9 cellular contexts compared by ENCODE assay signal in the genomic region with DNA sequence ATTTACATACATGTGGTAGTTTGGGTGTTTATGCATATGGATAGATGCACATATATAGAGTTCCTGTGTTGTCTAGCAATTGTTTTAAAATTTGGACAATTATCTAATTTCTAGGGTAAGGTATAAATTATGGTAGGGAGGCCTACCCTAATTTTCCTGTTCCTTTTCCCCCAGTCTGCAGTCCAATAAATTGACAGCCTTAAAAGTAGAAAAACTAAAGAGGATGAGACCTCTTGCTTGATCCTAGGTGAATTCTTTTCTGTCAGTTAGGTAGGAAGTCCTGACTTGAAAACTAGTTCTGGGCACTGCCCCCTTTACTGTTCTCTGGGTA. TPM values are rescaled to one million over a fixed set of nuclear protein-coding genes. Genes with fewer than 3 reads are reported as not detected.
DNase-seq lines count a peak whose midpoint lies in the region; ATAC-seq, FAIRE-seq and TF ChIP-seq lines count a peak whose summit lies in the region.
"Had no signal": no experiment of that assay in that cellular context is flagged by ENCODE, and none has a peak within 500 bp of the region (broad histone marks: within the 10 kb centered on the region; RNA-seq: fewer than 3 reads in every experiment).

No MANE protein-coding gene starts in this region.

- no peak for TF ChIP-seq CTCF in heart right ventricle (IDR thresholded peaks at IDR 0.05)
- no peak for TF ChIP-seq CTCF in GM12878 (IDR thresholded peaks at IDR 0.05 in 2 of 3, conservative IDR thresholded peaks at IDR 0.05 in 1 of 3; ENCODE audit: control insufficient read depth in 2 of 3, extremely low read depth in 1 of 3, insufficient read depth in 1 of 3, low read depth in 3 of 3, low read length in 3 of 3)
- TF ChIP-seq CTCF in vagina (IDR thresholded peaks at IDR 0.05): no peak
- no peak for TF ChIP-seq CTCF in mucosa of descending colon (IDR thresholded peaks at IDR 0.05)

- ATAC-seq in heart right ventricle (no peak), Right ventricle myocardium inferior (no peak), GM12878 (no peak), naive B cell (ENCODE audit: low read depth in 2 of 2) (no peak), mucosa of descending colon (no peak)

- FAIRE-seq in GM12878 (lab: Jason Lieb, UNC): no peak

- H3K4me2 ChIP-seq in GM12878 (ENCODE audit: control insufficient read depth, insufficient read depth): peak overlapping the region; percentile 91

- H3K9me3 ChIP-seq in heart right ventricle (no peaks in the 10 kb centered on the region), GM12878 (replicated peaks; ENCODE audit: control insufficient read depth, insufficient read depth, low read length) (no peaks in the 10 kb centered on the region), vagina (no peaks in the 10 kb centered on the region), mucosa of descending colon (no peaks in the 10 kb centered on the region)

- in situ Hi-C loops in GM12878 (cut with MboI): loop anchor here (5.0 kb wide), 1 partner anchor 158 kb away; no protein-coding TSS in a partner anchor

- BruUV-seq in GM12878 (replicated peaks; lab: Mats Ljungman, UMichigan): no TSS peak

- H3K36me3 Mint-ChIP-seq in naive B cell: peaks cover 17 to 27% of the 10 kb centered on the region in 2 donors

- H4K20me1 ChIP-seq in GM12878 (ENCODE audit: control insufficient read depth, insufficient read depth): no peaks in the 10 kb centered on the region

- no peaks in the 10 kb centered on the region for H3K9me3 Mint-ChIP-seq in naive B cell

- peaks cover 51% of the 10 kb centered on the region for H3K79me2 ChIP-seq in GM12878 (ENCODE audit: control insufficient read depth, insufficient read depth, low read length)

- TF ChIP-seq POLR2A in GM12878 (IDR thresholded peaks at IDR 0.05; ENCODE audit: low read depth, low read length): no peak
- TF ChIP-seq POLR2A in vagina (IDR thresholded peaks at IDR 0.05): no peak

- POLR2A ChIA-PET in GM12878 (lab: Charles Lee): interaction anchor here (0.7 to 5.0 kb wide), 14 partner anchors 10 to 1159 kb away, joined by 3 to 93 read pairs (median 6); partner anchors contain the start of genes BORCS5 and CREBL2

- RAD21 ChIA-PET in GM12878 (lab: Charles Lee; ENCODE audit: unreplicated experiment): interaction anchor here (0.8 to 4.3 kb wide), 14 partner anchors 10 to 357 kb away, joined by 3 to 101 read pairs (median 8); partner anchors contain the start of gene BORCS5

- peak overlapping the region; percentile 95 to 98 (median 98) for H3K27ac Mint-ChIP-seq in naive B cell

- no peak for DNase-seq in heart right ventricle
- no peak for DNase-seq in Right ventricle myocardium inferior (ENCODE audit: missing footprints)
- no peak for DNase-seq in GM12878 (ENCODE audit: low read depth, low spot score)
- no peak for DNase-seq in naive B cell
- DNase-seq in vagina (ENCODE audit: extremely low spot score in 2 of 2): no peak
- DNase-seq in NCI-H345 (lab: John Stamatoyannopoulos, UW): no peak
- no peak for DNase-seq in mucosa of descending colon
- no peak for DNase-seq in cerebellar nuclear complex (lab: John Stamatoyannopoulos, UW)
- DNase-seq: NCI-H1092 had no signal

- H3K27ac ChIP-seq in heart right ventricle (peak overlapping the region; percentile 99 to 100 (median 100)), GM12878 (ENCODE audit: control insufficient read depth, insufficient read depth) (peak overlapping the region; percentile 97), vagina (peak overlapping the region; percentile 100)

- no peaks in the 10 kb centered on the region for H3K27me3 ChIP-seq in heart right ventricle
- H3K27me3 ChIP-seq in GM12878 (replicated peaks in 1 of 2; ENCODE audit: control insufficient read depth in 2 of 2, insufficient read depth in 2 of 2, low read length in 1 of 2): no peaks in the 10 kb centered on the region
- H3K27me3 ChIP-seq in vagina: no peaks in the 10 kb centered on the region

- peak overlapping the region; percentile 76 for H2AFZ ChIP-seq in GM12878 (ENCODE audit: control insufficient read depth, low read depth, low read length)

- CTCF ChIA-PET in GM12878 (lab: Yijun Ruan, JAX): interaction anchor here (0.9 to 4.2 kb wide), 12 partner anchors 12 to 338 kb away, joined by 3 to 83 read pairs (median 6); partner anchors contain the start of gene DDX47

- intact Hi-C loops in heart right ventricle (cut with DNase I) (loop anchor here in 5 of 10 donors (1.0 to 5.0 kb wide), 5 partner anchors 19 to 153 kb away; partner anchors contain the start of genes APOLD1 (in 2 of the 5), DUSP16 (in 2 of the 5), CREBL2 (in 1 of the 5) and GPR19 (in 1 of the 5)), Right ventricle myocardium inferior (cut with DNase I) (loop anchor here (5.0 kb wide), 1 partner anchor 103 kb away; the partner anchor contains the start of gene CREBL2), GM12878 (cut with micrococcal nuclease; ENCODE audit: unreplicated experiment) (loop anchor here (1.0 to 5.0 kb wide), 5 partner anchors 18 to 358 kb away; partner anchors contain the start of genes BORCS5, CREBL2 and DUSP16), vagina (cut with DNase I) (no loop called here), mucosa of descending colon (cut with DNase I, micrococcal nuclease) (no loop called here)

- H3K4me1 ChIP-seq in heart right ventricle: peaks cover 12 to 49% (median 42%) of the 10 kb centered on the region in 9 donors
- H3K4me1 ChIP-seq in GM12878 (ENCODE audit: control insufficient read depth, insufficient read depth, low read length): peaks cover 15% of the 10 kb centered on the region
- peaks cover 42% of the 10 kb centered on the region for H3K4me1 ChIP-seq in vagina
- H3K4me1 ChIP-seq in mucosa of descending colon (ENCODE audit: low read depth): peaks cover 28% of the 10 kb centered on the region

- H3K36me3 ChIP-seq in heart right ventricle (peaks cover 0 to 14% (median 0%) of the 10 kb centered on the region in 9 donors), GM12878 (ENCODE audit: control insufficient read depth in 2 of 2, insufficient read depth in 2 of 2, low read length in 1 of 2) (no peaks in the 10 kb centered on the region), vagina (peaks cover 0 to 7% of the 10 kb centered on the region in 2 donors), mucosa of descending colon (ENCODE audit: low read depth) (no peaks in the 10 kb centered on the region)

- H3K4me3 Mint-ChIP-seq in naive B cell: peak overlapping the region; percentile 83 to 99 (median 94)

- peaks cover 53 to 65% (median 62%) of the 10 kb centered on the region in 3 donors for H3K4me1 Mint-ChIP-seq in naive B cell

- TF ChIP-seq RAD21 in GM12878 (IDR thresholded peaks at IDR 0.05; ENCODE audit: insufficient read depth, low read depth, low read length): no peak

- no peaks in the 10 kb centered on the region for H3K27me3 Mint-ChIP-seq in naive B cell

- SMC1A ChIA-PET in GM12878 (lab: Charles Lee; ENCODE audit: uncharacterized antibody, unreplicated experiment): interaction anchor here (0.6 to 4.8 kb wide), 14 partner anchors 9 to 357 kb away, joined by 3 to 94 read pairs (median 6); partner anchors contain the start of gene GPR19

- H3K4me3 ChIP-seq in heart right ventricle: peak overlapping the region in 5 of 10 donors; percentile 50 to 90 (median 53)
- peak overlapping the region; percentile 97 for H3K4me3 ChIP-seq in GM12878
- H3K4me3 ChIP-seq in vagina: peak overlapping the region; percentile 33 to 100
- H3K4me3 ChIP-seq in mucosa of descending colon: no peak overlapping the region

- H3K9ac ChIP-seq in GM12878 (ENCODE audit: control insufficient read depth, insufficient read depth, low read length): peak overlapping the region; percentile 97

- TF ChIP-seq EP300 in GM12878 (IDR thresholded peaks at IDR 0.05; ENCODE audit: borderline replicate concordance in 1 of 2, control insufficient read depth in 1 of 2, low read depth in 2 of 2, low read length in 2 of 2): no peak

RNA-seq across cellular contexts. Expression of gene CDKN1B, which starts 2.1 kb away (rescaled TPM):
- total RNA-seq in heart right ventricle: 10 to 100 TPM; 26.3 to 56.2 (median 39.2) TPM
- 10 to 100 TPM; 20.8 to 21.7 TPM for polyA plus RNA-seq in heart right ventricle
- total RNA-seq in Right ventricle myocardium inferior: 38.0 TPM
- 31.1 and 38.2 TPM in 2 replicates for total RNA-seq in GM12878 (2013; cell fraction: nucleolus; rRNA removed)
- total RNA-seq in GM12878 (2014; rRNA removed): 39.1 and 43.3 TPM in 2 replicates
- total RNA-seq in GM12878 (2014; rRNA removed; fragmentation: Illumina TruSeq; extraction: Trizol): 22.7 and 24.2 TPM in 2 replicates
- total RNA-seq in GM12878 (2021): 36.9 and 37.4 TPM in 2 replicates
- 11.2 TPM for polyA plus RNA-seq in GM12878 (2011; ENCODE audit: low read depth)
- 25.4 and 39.5 TPM in 2 replicates for polyA plus RNA-seq in GM12878 (2011; rRNA removed)
- 14.5 and 16.9 TPM in 2 replicates for polyA plus RNA-seq in GM12878 (2011; cell fraction: cytosol; rRNA removed)
- 21.5 and 21.6 TPM in 2 replicates for polyA plus RNA-seq in GM12878 (2011; cell fraction: nucleus; rRNA removed)
- polyA plus RNA-seq in GM12878 (2012): 25.9 and 32.3 TPM in 2 replicates
- polyA plus RNA-seq in GM12878 (2014; fragmentation: Illumina TruSeq; extraction: Trizol): 21.6 and 22.1 TPM in 2 replicates
- 1 to 10 TPM; 4.2 to 8.0 TPM for polyA plus RNA-seq in GM12878 (2014; fragmentation: Nextera tagmentation; extraction: Ambion mirVana)
- polyA plus RNA-seq in GM12878 (2014; rRNA removed): 27.8 and 29.2 TPM in 2 replicates
- polyA plus RNA-seq in GM12878 (2016; fragmentation: Nextera tagmentation; extraction: Ambion mirVana): 1 to 10 TPM; 4.9 to 5.5 TPM
- 19.7 and 22.0 TPM in 2 replicates for polyA minus RNA-seq in GM12878 (2011; rRNA and poly(A)+ RNA removed)
- 14.3 and 15.9 TPM in 2 replicates for polyA minus RNA-seq in GM12878 (2011; cell fraction: cytosol; rRNA and poly(A)+ RNA removed)
- 43.3 and 59.1 TPM in 2 replicates for polyA minus RNA-seq in GM12878 (2011; cell fraction: nucleus; rRNA and poly(A)+ RNA removed)
- 10 to 100 TPM in 4 of 6 donors, 1 to 10 TPM in 2; 4.7 to 26.8 (median 14.5) TPM for polyA plus RNA-seq in naive B cell (ENCODE audit: low read depth in 6 of 6)
- total RNA-seq in vagina: 52.5 TPM
- total RNA-seq in mucosa of descending colon: 10 to 100 TPM; 46.7 to 71.1 (median 53.0) TPM

RNA-seq across cellular contexts. Expression of gene GPR19, which starts 19.1 kb away (rescaled TPM):
- total RNA-seq in heart right ventricle (under 1 TPM in 1 of 10 donors, not detected in 9; 0.56 TPM), Right ventricle myocardium inferior (not detected), GM12878 (2014; rRNA removed) (2.1 and 2.7 TPM in 2 replicates), GM12878 (2014; rRNA removed; fragmentation: Illumina TruSeq; extraction: Trizol) (3.9 and 4.1 TPM in 2 replicates), GM12878 (2021) (2.6 and 3.4 TPM in 2 replicates), vagina (not detected), mucosa of descending colon (under 1 TPM; 0.52 to 0.89 (median 0.82) TPM)
- polyA plus RNA-seq in heart right ventricle (under 1 TPM; 0.09 to 0.15 TPM), GM12878 (2011; rRNA removed) (7.4 TPM in 2 replicates), GM12878 (2014; fragmentation: Illumina TruSeq; extraction: Trizol) (4.0 and 9.8 TPM in 2 replicates), GM12878 (2014; fragmentation: Nextera tagmentation; extraction: Ambion mirVana) (1 to 10 TPM; 2.9 to 3.0 TPM), GM12878 (2014; rRNA removed) (1.7 and 2.2 TPM in 2 replicates), GM12878 (2016; fragmentation: Nextera tagmentation; extraction: Ambion mirVana) (1 to 10 TPM; 2.2 to 3.1 TPM), naive B cell (ENCODE audit: low read depth in 6 of 6) (under 1 TPM in 3 of 6 donors, not detected in 3; 0.16 to 0.52 (median 0.30) TPM)
- 10.2 and 14.3 TPM in 2 replicates for total RNA-seq in GM12878 (2013; cell fraction: nucleolus; rRNA removed)
- 0.87 TPM for polyA plus RNA-seq in GM12878 (2011; ENCODE audit: low read depth)
- polyA plus RNA-seq in GM12878 (2011; cell fraction: cytosol; rRNA removed): 5.5 and 5.7 TPM in 2 replicates
- 13.6 and 23.5 TPM in 2 replicates for polyA plus RNA-seq in GM12878 (2011; cell fraction: nucleus; rRNA removed)
- polyA plus RNA-seq in GM12878 (2012): 2.3 and 3.3 TPM in 2 replicates
- 7.6 and 10.5 TPM in 2 replicates for polyA minus RNA-seq in GM12878 (2011; rRNA and poly(A)+ RNA removed)
- polyA minus RNA-seq in GM12878 (2011; cell fraction: cytosol; rRNA and poly(A)+ RNA removed): 1.7 and 2.0 TPM in 2 replicates
- 2.9 and 6.2 TPM in 2 replicates for polyA minus RNA-seq in GM12878 (2011; cell fraction: nucleus; rRNA and poly(A)+ RNA removed)

Comparison
In these comparisons a context has a peak if more than half of its experiments do, and no peak if none do; other contexts are left out.
1. intact Hi-C loops: an anchor here in Right ventricle myocardium inferior (5.0 kb wide) and GM12878 (1.0 to 5.0 kb wide); none called in vagina and mucosa of descending colon.